8 cellular contexts compared by ENCODE assay signal in the genomic region with DNA sequence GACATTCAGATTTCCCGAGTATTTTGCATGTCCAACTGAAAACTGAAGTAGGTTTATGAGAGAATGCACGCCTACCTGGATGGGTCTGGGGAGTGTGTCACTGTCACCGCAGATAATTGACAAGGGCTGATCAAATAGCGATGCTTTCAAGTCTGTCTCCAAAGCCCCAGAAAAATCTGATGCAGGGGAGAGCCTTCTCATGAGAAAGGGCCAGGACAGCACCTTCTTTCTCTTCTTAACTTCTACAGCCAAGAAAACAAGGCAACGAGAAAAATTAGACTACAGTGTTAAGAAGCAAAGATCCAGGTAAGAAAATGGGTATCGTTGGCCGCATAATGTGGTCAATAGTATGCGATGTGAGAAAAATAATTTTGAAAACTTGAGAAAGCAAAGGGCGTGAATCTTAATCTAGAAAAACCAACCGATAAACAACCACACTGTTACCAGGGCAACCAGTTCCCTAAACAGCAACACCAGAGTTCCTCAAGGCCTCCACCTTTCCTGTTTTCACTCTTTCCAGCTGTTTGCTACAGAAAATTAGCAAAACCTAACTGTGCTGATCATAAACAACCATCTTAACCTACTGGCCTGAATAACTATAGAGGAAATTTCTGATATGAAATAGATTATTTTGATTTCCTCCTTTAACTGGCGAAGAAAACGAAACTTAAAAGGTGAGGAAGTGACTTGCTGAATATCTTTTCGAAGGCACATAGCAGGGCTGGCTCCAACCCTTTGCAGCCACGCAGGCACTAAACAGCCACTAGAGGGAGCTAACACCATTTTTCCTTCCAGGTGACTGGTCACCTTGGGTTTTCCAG. TPM values are rescaled to one million over a fixed set of nuclear protein-coding genes. Genes with fewer than 3 reads are reported as not detected.
DNase-seq lines count a peak whose midpoint lies in the region; ATAC-seq and TF ChIP-seq lines count a peak whose summit lies in the region.

No MANE protein-coding gene starts in this region.

- H3K4me1 Mint-ChIP-seq in osteocyte (ENCODE audit: unreplicated experiment), result peaks cover 6% of the 10 kb centered on the region

- TF ChIP-seq CTCF in osteocyte (IDR thresholded peaks at IDR 0.05) (peak; percentile 97), vagina (IDR thresholded peaks at IDR 0.05) (peak; percentile 54 to 75 (median 59))

- H3K27me3 ChIP-seq in vagina, result no peaks in the 10 kb centered on the region

- H3K36me3 Mint-ChIP-seq in osteocyte (ENCODE audit: unreplicated experiment), result no peaks in the 10 kb centered on the region

- peaks cover 35% of the 10 kb centered on the region for H3K27me3 Mint-ChIP-seq in osteocyte (ENCODE audit: unreplicated experiment)

- no peak overlapping the region for H3K27ac ChIP-seq in vagina

- ATAC-seq in GM21825 (IDR thresholded peaks at IDR 0.05; ENCODE audit: unreplicated experiment) (peak; percentile 44), Right ventricle myocardium inferior (peak; percentile 72)

- H3K4me3 ChIP-seq in vagina, result no peak overlapping the region

- no peak for TF ChIP-seq POLR2A in vagina (IDR thresholded peaks at IDR 0.05)

- H3K4me1 ChIP-seq in vagina, result no peaks in the 10 kb centered on the region

- DNase-seq in DMS79 (lab: John Stamatoyannopoulos, UW) (peak; percentile 51), MV-4-11 (lab: John Stamatoyannopoulos, UW) (peak; percentile 83), SKM-1 (lab: John Stamatoyannopoulos, UW; ENCODE audit: unreplicated experiment) (peak; percentile 79), Right ventricle myocardium inferior (ENCODE audit: missing footprints) (peak; percentile 71), osteocyte (ENCODE audit: extremely low spot score, unreplicated experiment) (no peak), vagina (ENCODE audit: extremely low spot score in 2 of 2) (peak in 1 of 2 donors; percentile 84)
- peak; percentile 42 for DNase-seq in activated naive CD8-positive, alpha-beta T cell treated with anti-CD3 and anti-CD28 coated beads, Interleukin-2, amount 50 U/mL, for 16 hours (ENCODE audit: low read depth, low spot score)

- H3K27ac Mint-ChIP-seq in osteocyte (ENCODE audit: unreplicated experiment), result no peak overlapping the region

- no peaks in the 10 kb centered on the region for H3K36me3 ChIP-seq in vagina

- intact Hi-C loops in Right ventricle myocardium inferior (cut with DNase I) (loop anchor here (1.0 to 5.0 kb wide), 3 partner anchors 35 to 92 kb away; no protein-coding TSS in a partner anchor), vagina (cut with DNase I) (no loop called here)

- peak overlapping the region; percentile 46 for H3K4me3 Mint-ChIP-seq in osteocyte (ENCODE audit: unreplicated experiment)

- no peaks in the 10 kb centered on the region for H3K9me3 ChIP-seq in vagina

- no peaks in the 10 kb centered on the region for H3K9me3 Mint-ChIP-seq in osteocyte (ENCODE audit: unreplicated experiment)

RNA-seq across cellular contexts. Expression of a gene that starts 2.6 kb away (rescaled TPM):
- total RNA-seq in Right ventricle myocardium inferior (1.7 TPM), osteocyte (not detected in 2 replicates), vagina (8.1 TPM)

RNA-seq across cellular contexts. Expression of a gene that starts 42.2 kb away (rescaled TPM):
- total RNA-seq in Right ventricle myocardium inferior (10.6 TPM), osteocyte (7.1 and 9.6 TPM in 2 replicates), vagina (14.5 TPM)
